3 cellular contexts compared by ENCODE assay signal in genomic region chr21:35678393-35678792, GRCh38.
TF ChIP-seq lines count a peak whose summit lies in the region.

No MANE protein-coding gene starts in this region.

TF ChIP-seq in HEK293, 187 proteins besides CTCF, POLR2A, EP300 and RAD21 (continues in another document):
- TF ChIP-seq GLIS2 (tag by site-specific recombination; IDR thresholded peaks at IDR 0.05) (no peak), ZNF692 (tag by site-specific recombination; IDR thresholded peaks at IDR 0.05) (no peak), ZNF416 (tag by site-specific recombination; IDR thresholded peaks at IDR 0.05) (no peak), ZNF202 (tag by site-specific recombination; IDR thresholded peaks at IDR 0.05; ENCODE audit: borderline replicate concordance) (no peak), ZNF501 (tag by site-specific recombination; IDR thresholded peaks at IDR 0.05) (no peak), MEIS1 (CRISPR knock-in tag; IDR thresholded peaks at IDR 0.05; ENCODE audit: borderline replicate concordance) (no peak), ZNF433 (tag by site-specific recombination; IDR thresholded peaks at IDR 0.05; ENCODE audit: low read depth) (no peak), ZNF571 (tag by site-specific recombination; IDR thresholded peaks at IDR 0.05) (peak; percentile 73; the same call in 1 of the 2 replicates), ZNF629 (tag by site-specific recombination; IDR thresholded peaks at IDR 0.05) (no peak), ZNF513 (tag by site-specific recombination; IDR thresholded peaks at IDR 0.05) (no peak), ZNF701 (tag by site-specific recombination; IDR thresholded peaks at IDR 0.05) (no peak), EGR2 (tag by site-specific recombination; IDR thresholded peaks at IDR 0.05; ENCODE audit: low read depth) (no peak), GLI4 (tag by site-specific recombination; IDR thresholded peaks at IDR 0.05) (no peak), ZNF830 (tag by site-specific recombination; IDR thresholded peaks at IDR 0.05; ENCODE audit: low read depth) (no peak), ZBTB7A (tag by site-specific recombination; IDR thresholded peaks at IDR 0.05; ENCODE audit: low read depth) (no peak), ZNF792 (tag by site-specific recombination; IDR thresholded peaks at IDR 0.05) (no peak), ZNF707 (tag by site-specific recombination; IDR thresholded peaks at IDR 0.05) (no peak), ZNF658 (tag by site-specific recombination; IDR thresholded peaks at IDR 0.05) (peak; percentile 41; the same call in 1 of the 2 replicates), ZNF23 (tag by site-specific recombination; IDR thresholded peaks at IDR 0.05; ENCODE audit: borderline replicate concordance) (no peak), ZNF654 (tag by site-specific recombination; IDR thresholded peaks at IDR 0.05; ENCODE audit: low read depth) (no peak), ZNF221 (tag by site-specific recombination; IDR thresholded peaks at IDR 0.05; ENCODE audit: borderline replicate concordance) (no peak), ZNF585B (tag by site-specific recombination; IDR thresholded peaks at IDR 0.05) (no peak), ZSCAN16 (tag by site-specific recombination; IDR thresholded peaks at IDR 0.05) (no peak), ZNF600 (tag by site-specific recombination; IDR thresholded peaks at IDR 0.05) (no peak), ZNF140 (tag by site-specific recombination; IDR thresholded peaks at IDR 0.05) (no peak), ZNF560 (tag by site-specific recombination; IDR thresholded peaks at IDR 0.05; ENCODE audit: borderline replicate concordance) (no peak), KLF8 (tag by site-specific recombination; IDR thresholded peaks at IDR 0.05) (no peak)

TF ChIP-seq in IMR-90, 13 proteins besides CTCF, POLR2A, EP300 and RAD21:
- TF ChIP-seq BHLHE40 (IDR thresholded peaks at IDR 0.05; ENCODE audit: low read depth, low read length) = no peak
- no peak for TF ChIP-seq ELK1 (IDR thresholded peaks at IDR 0.05; ENCODE audit: borderline replicate concordance, low read depth, low read length)
- TF ChIP-seq CEBPB (IDR thresholded peaks at IDR 0.05; ENCODE audit: low read depth, low read length) = no peak
- TF ChIP-seq MAFK (IDR thresholded peaks at IDR 0.05; ENCODE audit: low read depth, low read length) = no peak
- TF ChIP-seq USF2 (IDR thresholded peaks at IDR 0.05; ENCODE audit: low read depth, low read length) = no peak
- TF ChIP-seq FOS (IDR thresholded peaks at IDR 0.05; ENCODE audit: low read depth, low read length) = no peak
- no peak for TF ChIP-seq SMC3 (IDR thresholded peaks at IDR 0.05; ENCODE audit: low read depth, low read length)
- TF ChIP-seq MXI1 (IDR thresholded peaks at IDR 0.05; ENCODE audit: borderline replicate concordance, low read depth, low read length) = no peak
- no peak for TF ChIP-seq RCOR1 (IDR thresholded peaks at IDR 0.05; ENCODE audit: insufficient replicate concordance, low read length)
- TF ChIP-seq RFX5 (IDR thresholded peaks at IDR 0.05; ENCODE audit: low read depth, low read length) = no peak
- no peak for TF ChIP-seq MAZ (IDR thresholded peaks at IDR 0.05; ENCODE audit: borderline replicate concordance, low read depth, low read length)
- no peak for TF ChIP-seq CHD1 (IDR thresholded peaks at IDR 0.05; ENCODE audit: low read depth, low read length)

TF ChIP-seq in H1, 55 proteins besides CTCF, POLR2A, EP300 and RAD21:
- TF ChIP-seq E2F6 (IDR thresholded peaks at IDR 0.05) = no peak
- TF ChIP-seq NRF1 (IDR thresholded peaks at IDR 0.05; ENCODE audit: low read depth, low read length) = no peak
- TF ChIP-seq HDAC6 (IDR thresholded peaks at IDR 0.05; ENCODE audit: low read depth, low read length) = no peak
- TF ChIP-seq KDM5A (IDR thresholded peaks at IDR 0.05; ENCODE audit: low read length) = no peak
- no peak for TF ChIP-seq CBX8 (IDR thresholded peaks at IDR 0.05; ENCODE audit: borderline replicate concordance, low read depth, low read length)
- no peak for TF ChIP-seq RXRA (IDR thresholded peaks at IDR 0.05; ENCODE audit: insufficient read depth, low read depth, low read length)
TF ChIP-seq in H1: peak in this region for 0.
